In genomic region chrX:156002517-156002916, GRCh38 we compare ENCODE assay signal across 30 cellular contexts. TPM values are rescaled to one million over a fixed set of nuclear protein-coding genes. Genes with fewer than 3 reads are reported as not detected.
DNase-seq lines count a peak whose midpoint lies in the region; ATAC-seq, FAIRE-seq and TF ChIP-seq lines count a peak whose summit lies in the region.
"Had no signal": no experiment of that assay in that cellular context is flagged by ENCODE, and none has a peak within 500 bp of the region (broad histone marks: within the 10 kb centered on the region; RNA-seq: fewer than 3 reads in every experiment).

No MANE protein-coding gene starts in this region.

- dilution Hi-C loops in keratinocyte (cut with MboI; ENCODE audit: extremely low pct_ligation_motif_present, low sequenced_read_pairs) = no loop called here

- H3K4me2 ChIP-seq in GM23248 (ENCODE audit: unreplicated experiment) (no peak overlapping the region), keratinocyte (ENCODE audit: control insufficient read depth, extremely low read depth, insufficient read depth, low read depth, low read length) (no peak overlapping the region), neural progenitor cell (no peak overlapping the region)
- H3K4me2 ChIP-seq: PC-9 had no signal

- peaks cover 56% of the 10 kb centered on the region for H3K4me1 Mint-ChIP-seq in activated CD8-positive, alpha-beta memory T cell treated with anti-CD3 and anti-CD28 coated beads, Interleukin-2, amount 10 ng/mL, durations not matched to agents 7 days and 5 days
- no peaks in the 10 kb centered on the region for H3K4me1 Mint-ChIP-seq in neural progenitor cell

- H2AFZ ChIP-seq in GM23248 (no peak overlapping the region), keratinocyte (ENCODE audit: control insufficient read depth, low read length) (no peak overlapping the region), neural progenitor cell (replicated peaks) (no peak overlapping the region)
- H2AFZ ChIP-seq: PC-9 had no signal

- ATAC-seq in activated CD8-positive, alpha-beta memory T cell treated with anti-CD3 and anti-CD28 coated beads, Interleukin-2, amount 10 ng/mL, durations not matched to agents 7 days and 5 days = no peak
- ATAC-seq in RWPE2 (ENCODE audit: low read depth) (peak; percentile 45; the same call in 2 of the 3 replicates), HG03460 (IDR thresholded peaks at IDR 0.05; ENCODE audit: unreplicated experiment) (no peak)
- ATAC-seq: activated T-cell treated with anti-CD3 and anti-CD28 coated beads, Interleukin-2, amount 50 U/mL, for 4 hours; gastrocnemius medialis; stimulated activated naive B cell treated with anti-CD40 and anti-IgM and Interleukin-4, amounts not matched to agents 10 μg/mL and 1 μg/mL and 100 μg/mL, for 72 hours had no signal

- CTCF ChIA-PET in activated CD8-positive, alpha-beta memory T cell treated with anti-CD3 and anti-CD28 coated beads, Interleukin-2, amount 10 ng/mL, durations not matched to agents 7 days and 5 days (lab: Charles Lee) = no interaction called here

- H3K36me3 Mint-ChIP-seq in activated CD8-positive, alpha-beta memory T cell treated with anti-CD3 and anti-CD28 coated beads, Interleukin-2, amount 10 ng/mL, durations not matched to agents 7 days and 5 days = peaks cover 35% of the 10 kb centered on the region
- H3K36me3 Mint-ChIP-seq in neural progenitor cell = no peaks in the 10 kb centered on the region
- H3K36me3 Mint-ChIP-seq: stimulated activated naive B cell treated with anti-CD40 and anti-IgM and Interleukin-4, amounts not matched to agents 10 μg/mL and 1 μg/mL and 100 μg/mL, for 72 hours had no signal

- DNase-seq in activated CD8-positive, alpha-beta memory T cell treated with anti-CD3 and anti-CD28 coated beads, Interleukin-2, amount 10 ng/mL, durations not matched to agents 7 days and 5 days = no peak
- no peak for DNase-seq in activated CD8-positive, alpha-beta memory T cell treated with anti-CD3 and anti-CD28 coated beads, Interleukin-2, amount 50 U/mL, for 4 hours
- DNase-seq in GM23248 = peak; percentile 54
- no peak for DNase-seq in RWPE2 (ENCODE audit: low spot score)
- no peak for DNase-seq in keratinocyte (ENCODE audit: low read depth, low spot score)
- no peak for DNase-seq in neural progenitor cell (ENCODE audit: low spot score)
- DNase-seq in NCI-H446 treated with DMSO at 0.1 percent for 48 hours (lab: John Stamatoyannopoulos, UW) = no peak
- DNase-seq: activated naive CD4-positive, alpha-beta T cell treated with Interleukin-2 at 50 U/mL for 16 hours; activated T-cell treated with anti-CD3 and anti-CD28 coated beads, Interleukin-2, amount 50 U/mL, for 4 hours; amygdala; BE2C; effector CD8-positive, alpha-beta T cell; gastrocnemius medialis; hippocampal formation; left ventricle myocardium inferior; NCI-H1105 treated with DMSO at 0.1 percent for 48 hours; NCI-H1930; NCI-H524 treated with DMSO at 0.1 percent for 48 hours; NK-92 treated with Interleukin-12 subunit alpha and Interleukin-12 subunit beta, amount 100 ng/mL, for 24 hours; PC-9; sigmoid colon; stimulated activated CD4-positive, alpha-beta T cell treated with anti-CD3 and anti-CD28 coated beads, Interleukin-4, amount 100 ng/mL, for 4 hours; stimulated activated naive B cell treated with anti-CD40 and anti-IgM and Interleukin-4, amounts not matched to agents 10 μg/mL and 1 μg/mL and 100 μg/mL, for 72 hours had no signal

- no peaks in the 10 kb centered on the region for H3K9me3 Mint-ChIP-seq in activated CD8-positive, alpha-beta memory T cell treated with anti-CD3 and anti-CD28 coated beads, Interleukin-2, amount 10 ng/mL, durations not matched to agents 7 days and 5 days (ENCODE audit: low read depth)
- H3K9me3 Mint-ChIP-seq in neural progenitor cell = peaks cover 21% of the 10 kb centered on the region
- H3K9me3 Mint-ChIP-seq: activated T-cell treated with anti-CD3 and anti-CD28 coated beads, Interleukin-2, amount 50 U/mL, for 4 hours; stimulated activated naive B cell treated with anti-CD40 and anti-IgM and Interleukin-4, amounts not matched to agents 10 μg/mL and 1 μg/mL and 100 μg/mL, for 72 hours had no signal

- H4K20me1 ChIP-seq in GM23248 (ENCODE audit: insufficient read depth) (no peaks in the 10 kb centered on the region), keratinocyte (ENCODE audit: control insufficient read depth, extremely low read depth, insufficient read depth, low read length) (no peaks in the 10 kb centered on the region), neural progenitor cell (ENCODE audit: low read depth) (no peaks in the 10 kb centered on the region)

- peak overlapping the region; percentile 10 for H3K4me3 Mint-ChIP-seq in activated CD8-positive, alpha-beta memory T cell treated with anti-CD3 and anti-CD28 coated beads, Interleukin-2, amount 10 ng/mL, durations not matched to agents 7 days and 5 days
- H3K4me3 Mint-ChIP-seq in neural progenitor cell = no peak overlapping the region
- H3K4me3 Mint-ChIP-seq: activated T-cell treated with anti-CD3 and anti-CD28 coated beads, Interleukin-2, amount 50 U/mL, for 4 hours; stimulated activated naive B cell treated with anti-CD40 and anti-IgM and Interleukin-4, amounts not matched to agents 10 μg/mL and 1 μg/mL and 100 μg/mL, for 72 hours had no signal

- no peaks in the 10 kb centered on the region for H3K9me2 ChIP-seq in GM23248 (ENCODE audit: insufficient read depth)

- H3K27ac Mint-ChIP-seq in activated CD8-positive, alpha-beta memory T cell treated with anti-CD3 and anti-CD28 coated beads, Interleukin-2, amount 10 ng/mL, durations not matched to agents 7 days and 5 days = peak overlapping the region; percentile 65
- H3K27ac Mint-ChIP-seq in neural progenitor cell = no peak overlapping the region
- H3K27ac Mint-ChIP-seq: stimulated activated naive B cell treated with anti-CD40 and anti-IgM and Interleukin-4, amounts not matched to agents 10 μg/mL and 1 μg/mL and 100 μg/mL, for 72 hours had no signal

- in situ Hi-C loops in GM23248 (cut with MboI) = no loop called here

- no peaks in the 10 kb centered on the region for H3F3A ChIP-seq in GM23248 (ENCODE audit: insufficient read depth)
- no peaks in the 10 kb centered on the region for H3F3A ChIP-seq in neural progenitor cell (ENCODE audit: low read depth)

- H3K9ac ChIP-seq in GM23248 = no peak overlapping the region
- no peak overlapping the region for H3K9ac ChIP-seq in keratinocyte (ENCODE audit: control insufficient read depth, extremely low read depth, insufficient read depth, low read length)
- H3K9ac ChIP-seq in neural progenitor cell = no peak overlapping the region

- no peaks in the 10 kb centered on the region for H3K27me3 Mint-ChIP-seq in activated CD8-positive, alpha-beta memory T cell treated with anti-CD3 and anti-CD28 coated beads, Interleukin-2, amount 10 ng/mL, durations not matched to agents 7 days and 5 days
- H3K27me3 Mint-ChIP-seq in neural progenitor cell (ENCODE audit: insufficient read depth, low read depth) = peaks cover 4% of the 10 kb centered on the region
- H3K27me3 Mint-ChIP-seq: stimulated activated naive B cell treated with anti-CD40 and anti-IgM and Interleukin-4, amounts not matched to agents 10 μg/mL and 1 μg/mL and 100 μg/mL, for 72 hours had no signal

- H3K4me3 ChIP-seq in GM23248 (no peak overlapping the region), RWPE2 (ENCODE audit: severe bottlenecking) (no peak overlapping the region), keratinocyte (ENCODE audit: control insufficient read depth in 2 of 3, extremely low read depth in 1 of 3, insufficient read depth in 2 of 3, low read depth in 1 of 3, low read length in 3 of 3) (no peak overlapping the region), neural progenitor cell (no peak overlapping the region)
- H3K4me3 ChIP-seq: gastrocnemius medialis, left ventricle myocardium inferior, PC-9, prostate gland, sigmoid colon, suprapubic skin had no signal

- peak; percentile 43 for FAIRE-seq in keratinocyte (lab: Jason Lieb, UNC)
- FAIRE-seq: colon, TTC549 had no signal

- 21 to 41% methylated on average over 3 of the region's 3 CpGs for WGBS in GM23248 (ENCODE audit: low coverage in 1 of 2, low lambda C conversion rate in 2 of 2, missing lambda C conversion rate in 2 of 2), 2 experiments

- H3K27ac ChIP-seq in GM23248 = no peak overlapping the region
- H3K27ac ChIP-seq in RWPE2 (ENCODE audit: poor library complexity, severe bottlenecking) = no peak overlapping the region
- no peak overlapping the region for H3K27ac ChIP-seq in keratinocyte (ENCODE audit: control insufficient read depth, insufficient read depth, low read length)
- H3K27ac ChIP-seq in neural progenitor cell = no peak overlapping the region
- H3K27ac ChIP-seq: gastrocnemius medialis, HL-60, left ventricle myocardium inferior, PC-9, prostate gland, sigmoid colon, suprapubic skin had no signal

- H3K36me3 ChIP-seq in GM23248 (ENCODE audit: low read depth) (no peaks in the 10 kb centered on the region), RWPE2 (ENCODE audit: low read depth) (no peaks in the 10 kb centered on the region), keratinocyte (ENCODE audit: control insufficient read depth in 2 of 2, extremely low read depth in 1 of 2, insufficient read depth in 2 of 2, low read length in 2 of 2) (no peaks in the 10 kb centered on the region), neural progenitor cell (no peaks in the 10 kb centered on the region)
- H3K36me3 ChIP-seq: BE2C, gastrocnemius medialis, left ventricle myocardium inferior, prostate gland, sigmoid colon, suprapubic skin had no signal

- H3K9me3 ChIP-seq in GM23248 (ENCODE audit: low read depth) (no peaks in the 10 kb centered on the region), RWPE2 (ENCODE audit: severe bottlenecking) (no peaks in the 10 kb centered on the region), keratinocyte (ENCODE audit: control insufficient read depth, low read depth, low read length) (no peaks in the 10 kb centered on the region), neural progenitor cell (ENCODE audit: low read depth) (no peaks in the 10 kb centered on the region)
- H3K9me3 ChIP-seq: BE2C, gastrocnemius medialis, left ventricle myocardium inferior, prostate gland, sigmoid colon, suprapubic skin had no signal

- H3K79me2 ChIP-seq in GM23248 (ENCODE audit: insufficient read depth) (no peaks in the 10 kb centered on the region), keratinocyte (ENCODE audit: control insufficient read depth, insufficient read depth, low read length) (no peaks in the 10 kb centered on the region), neural progenitor cell (ENCODE audit: low read depth) (no peaks in the 10 kb centered on the region)

- H3K9me1 ChIP-seq in keratinocyte (ENCODE audit: control insufficient read depth, extremely low read depth, insufficient read depth, low read length) = no peaks in the 10 kb centered on the region

- H3K4me1 ChIP-seq in GM23248 (ENCODE audit: insufficient read depth) (no peaks in the 10 kb centered on the region), RWPE2 (ENCODE audit: insufficient read depth, poor library complexity, severe bottlenecking) (no peaks in the 10 kb centered on the region), keratinocyte (ENCODE audit: control insufficient read depth, extremely low read depth, insufficient read depth, low read length) (peaks cover 36% of the 10 kb centered on the region), neural progenitor cell (no peaks in the 10 kb centered on the region)
- H3K4me1 ChIP-seq: BE2C, gastrocnemius medialis, left ventricle myocardium inferior, prostate gland, sigmoid colon, suprapubic skin had no signal

- TF ChIP-seq CTCF in RWPE2 (IDR thresholded peaks at IDR 0.05; ENCODE audit: poor library complexity, severe bottlenecking) (no peak), keratinocyte (optimal IDR thresholded peaks at IDR 0.05 in 1 of 3, IDR thresholded peaks at IDR 0.05 in 1 of 3, conservative IDR thresholded peaks at IDR 0.05 in 1 of 3; ENCODE audit: extremely low read depth in 1 of 3, insufficient read depth in 2 of 3, low read length in 3 of 3) (no peak), neural progenitor cell (IDR thresholded peaks at IDR 0.05) (no peak)

- H3K27me3 ChIP-seq in GM23248 (replicated peaks; ENCODE audit: insufficient read depth) (no peaks in the 10 kb centered on the region), RWPE2 (ENCODE audit: insufficient read depth, poor library complexity, severe bottlenecking) (no peaks in the 10 kb centered on the region), keratinocyte (ENCODE audit: control insufficient read depth, extremely low read depth, insufficient read depth, low read length) (no peaks in the 10 kb centered on the region), neural progenitor cell (no peaks in the 10 kb centered on the region)
- H3K27me3 ChIP-seq: BE2C, gastrocnemius medialis, sigmoid colon, suprapubic skin had no signal

RNA-seq across cellular contexts. Expression of gene IL9R, which starts 5.0 kb away (rescaled TPM):
- total RNA-seq in activated CD8-positive, alpha-beta memory T cell treated with anti-CD3 and anti-CD28 coated beads, Interleukin-2, amount 10 ng/mL, durations not matched to agents 7 days and 5 days = 100 to 1,000 TPM in 1 of 2 experiments, 10 to 100 TPM in 1; 87.0 to 110 TPM
- not detected in 2 replicates for total RNA-seq in GM23248 (2014; rRNA removed; shearing (Covaris generic))
- not detected in 2 replicates for polyA plus RNA-seq in GM23248 (2016; fragmentation: Nextera tagmentation; extraction: Ambion mirVana)
- polyA plus RNA-seq in keratinocyte = 0.35 to 0.45 TPM (median 0.40 TPM) in 3 replicates
- not detected for polyA plus RNA-seq in keratinocyte (2011; ENCODE audit: low read depth)
- 0.43 and 0.57 TPM in 2 replicates for polyA plus RNA-seq in keratinocyte (2011; cell fraction: cytosol; rRNA removed)
- polyA plus RNA-seq in keratinocyte (2011; cell fraction: nucleus; rRNA removed) = 0.61 and 2.4 TPM in 2 replicates
- polyA plus RNA-seq in keratinocyte (2012; ENCODE audit: low replicate concordance) = 0.13 and 0.33 TPM in 2 replicates
- 0.62 to 1.2 TPM (median 1.0 TPM) in 3 replicates for polyA minus RNA-seq in keratinocyte
- polyA minus RNA-seq in keratinocyte (2011; cell fraction: cytosol; rRNA and poly(A)+ RNA removed) = not detected
- 0.74 and 0.78 TPM in 2 replicates for polyA minus RNA-seq in keratinocyte (2011; cell fraction: nucleus; rRNA and poly(A)+ RNA removed)
- total RNA-seq in neural progenitor cell (ENCODE audit: low replicate concordance) = 0.25 TPM in 1 of 2 replicates, not detected in the other
- total RNA-seq: left ventricle myocardium inferior, myocyte had no signal

Comparison
In these comparisons a context has a peak if more than half of its experiments do, and no peak if none do; other contexts are left out.
1. RNA of gene IL9R, which starts 5.0 kb away (total RNA-seq): 87.0 to 110 TPM in activated CD8-positive, alpha-beta memory T cell treated with anti-CD3 and anti-CD28 coated beads, Interleukin-2, amount 10 ng/mL, durations not matched to agents 7 days and 5 days; not detected in GM23248 and 0.25 TPM in neural progenitor cell; every median in the first group is over 10 times any median in the second.